ENCODE assay signal across 8 cellular contexts in the genomic region with DNA sequence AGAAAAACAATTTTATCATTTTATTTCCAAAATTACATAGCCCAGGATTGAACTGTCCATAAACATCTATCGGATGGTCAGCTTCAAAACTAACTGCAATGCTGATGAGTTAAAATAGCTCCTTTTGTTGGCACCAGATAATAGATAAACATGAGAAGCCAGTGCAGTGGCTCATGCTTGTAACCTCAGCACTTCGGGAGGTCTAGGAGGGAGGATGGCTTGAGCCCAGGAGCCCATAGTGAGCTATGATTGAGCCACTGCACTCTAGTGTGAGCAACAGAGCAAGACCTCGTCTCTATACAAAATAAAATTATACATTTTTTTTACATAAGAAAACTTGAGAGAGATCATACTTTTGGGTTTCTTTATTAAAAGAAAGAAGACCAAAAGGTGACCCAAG. TPM values are rescaled to one million over a fixed set of nuclear protein-coding genes. Genes with fewer than 3 reads are reported as not detected.
DNase-seq lines count a peak whose midpoint lies in the region; ATAC-seq and TF ChIP-seq lines count a peak whose summit lies in the region.

No MANE protein-coding gene starts in this region.

- H3K36me3 ChIP-seq in effector memory CD4-positive, alpha-beta T cell (ENCODE audit: control insufficient read depth, insufficient read depth, low read length), result no peaks in the 10 kb centered on the region

- no peaks in the 10 kb centered on the region for H3K27me3 Mint-ChIP-seq in natural killer cell (ENCODE audit: low read depth in 2 of 2)

- no peaks in the 10 kb centered on the region for H3K27me3 ChIP-seq in effector memory CD4-positive, alpha-beta T cell (replicated peaks; ENCODE audit: control insufficient read depth, insufficient read depth, low read length, poor library complexity, severe bottlenecking)

- H3K4me1 Mint-ChIP-seq in natural killer cell, result peaks cover 19 to 25% of the 10 kb centered on the region in 2 donors

- no peaks in the 10 kb centered on the region for H3K9me3 Mint-ChIP-seq in natural killer cell

- no peak overlapping the region for H3K27ac ChIP-seq in effector memory CD4-positive, alpha-beta T cell (ENCODE audit: insufficient read depth, low read length, poor library complexity, severe bottlenecking)

- TF ChIP-seq CTCF in NB4 (IDR thresholded peaks at IDR 0.05; ENCODE audit: low read depth, low read length), result no peak
- TF ChIP-seq CTCF in natural killer cell (IDR thresholded peaks at IDR 0.05), result no peak

- peak overlapping the region; percentile 90 for H3K4me3 Mint-ChIP-seq in natural killer cell

- H3K4me1 ChIP-seq in effector memory CD4-positive, alpha-beta T cell (ENCODE audit: control insufficient read depth, insufficient read depth, low read length, poor library complexity, severe bottlenecking), result peaks cover 10% of the 10 kb centered on the region

- H3K27ac Mint-ChIP-seq in natural killer cell, result peak overlapping the region; percentile 85 to 91

- DNase-seq in GF-D8 (lab: John Stamatoyannopoulos, UW) (peak; percentile 88), NB4 (ENCODE audit: low read depth) (peak; percentile 78), natural killer cell (no peak), activated gamma-delta T cell (lab: John Stamatoyannopoulos, UW) (no peak), iPS-NIHi7 (ENCODE audit: extremely low spot score) (no peak)
- no peak for DNase-seq in effector memory CD4-positive, alpha-beta T cell

- intact Hi-C loops in natural killer cell (cut with micrococcal nuclease), result no loop called here

- no peaks in the 10 kb centered on the region for H3K9me3 ChIP-seq in effector memory CD4-positive, alpha-beta T cell (ENCODE audit: control insufficient read depth, low read length)

- no peak for TF ChIP-seq POLR2A in NB4 (IDR thresholded peaks at IDR 0.05; ENCODE audit: extremely low read depth, insufficient read length)

- ATAC-seq in natural killer cell (peak in 1 of 3 donors; percentile 13), GM21529 (IDR thresholded peaks at IDR 0.05; ENCODE audit: unreplicated experiment) (no peak), GM19324 (IDR thresholded peaks at IDR 0.05; ENCODE audit: low FRiP score, unreplicated experiment) (no peak)

- H3K4me3 ChIP-seq in NB4 (ENCODE audit: low read depth, low read length), result peak overlapping the region; percentile 47
- peak overlapping the region; percentile 61 for H3K4me3 ChIP-seq in effector memory CD4-positive, alpha-beta T cell (ENCODE audit: insufficient read depth, low read depth, low read length, poor library complexity, severe bottlenecking)

- H3K36me3 Mint-ChIP-seq in natural killer cell, result no peaks in the 10 kb centered on the region

RNA-seq across cellular contexts. Expression of gene IMPA2, which starts 34.6 kb away (rescaled TPM):
- total RNA-seq in natural killer cell, result 1 to 10 TPM; 2.7 to 6.6 (median 3.6) TPM

RNA-seq across cellular contexts. Expression of gene MPPE1, which starts 38.6 kb away (rescaled TPM):
- total RNA-seq in natural killer cell, result 100 to 1,000 TPM in 2 of 3 donors, 10 to 100 TPM in 1; 98.3 to 110 (median 105) TPM

Comparison
In these comparisons a context has a peak if more than half of its experiments do, and no peak if none do; other contexts are left out.
1. DNase-seq: peak in GF-D8 (single experiment) and NB4 (single experiment); none in effector memory CD4-positive, alpha-beta T cell (0 of 3), natural killer cell (single experiment), activated gamma-delta T cell (single experiment) and iPS-NIHi7 (single experiment).